8 cellular contexts compared by ENCODE assay signal in genomic region chr4:173171098-173171497, GRCh38. TPM values are rescaled to one million over a fixed set of nuclear protein-coding genes. Genes with fewer than 3 reads are reported as not detected.
A peak's percentile ranks its signal among the peaks of the same experiment; 100 is the strongest.
DNase-seq lines count a peak whose midpoint lies in the region; ATAC-seq and TF ChIP-seq lines count a peak whose summit lies in the region.

No MANE protein-coding gene starts in this region.

- H3K9ac ChIP-seq in HUES64 (ENCODE audit: low read depth, low read length), result no peak overlapping the region

- no peaks in the 10 kb centered on the region for H3K9me3 ChIP-seq in HUES64 (ENCODE audit: insufficient read depth, low read depth, low read length)
- H3K9me3 ChIP-seq in WERI-Rb-1 (ENCODE audit: severe bottlenecking), result no peaks in the 10 kb centered on the region
- H3K9me3 ChIP-seq in gastroesophageal sphincter, result no peaks in the 10 kb centered on the region

- intact Hi-C loops in left colon (cut with DNase I, micrococcal nuclease), result loop anchor here in 1 of 2 donors (10.0 kb wide), 1 partner anchor 146 kb away; no protein-coding TSS in a partner anchor

- H3K27me3 ChIP-seq in HUES64 (ENCODE audit: insufficient read depth, low read length) (no peaks in the 10 kb centered on the region), WERI-Rb-1 (ENCODE audit: insufficient read depth, low read depth, severe bottlenecking) (no peaks in the 10 kb centered on the region), gastroesophageal sphincter (no peaks in the 10 kb centered on the region)

- peak; percentile 30 for DNase-seq in Caki2 (ENCODE audit: low read depth)
- DNase-seq in WERI-Rb-1, result no peak
- peak; percentile 24 for DNase-seq in left kidney (ENCODE audit: low read depth, low spot score)
- DNase-seq in left colon, result no peak
- DNase-seq in activated CD4-positive, alpha-beta T cell treated with anti-CD3 and anti-CD28 coated beads for 4 hours, result no peak
- DNase-seq in NCI-H128 (lab: John Stamatoyannopoulos, UW; ENCODE audit: unreplicated experiment), result no peak

- in situ Hi-C loops in Caki2 (cut with HindIII; ENCODE audit: low pct_unique_long_range_greater_than_20kb, low sequenced_read_pairs), result no loop called here

- WGBS in HUES64, result 41% methylated on average over 2 of the region's 2 CpGs
- 18 to 38% methylated on average over 1 to 2 of the region's 2 CpGs for WGBS in gastroesophageal sphincter (ENCODE audit: low coverage in 1 of 2), 2 donors

- TF ChIP-seq CTCF in WERI-Rb-1 (IDR thresholded peaks at IDR 0.05; ENCODE audit: low read depth, low read length) (peak; percentile 22; the same call in 1 of the 2 replicates), gastroesophageal sphincter (IDR thresholded peaks at IDR 0.05) (peak in 1 of 4 experiments; percentile 17)

- no peak overlapping the region for H3K27ac ChIP-seq in HUES64 (ENCODE audit: low read depth, low read length)
- no peak overlapping the region for H3K27ac ChIP-seq in WERI-Rb-1
- H3K27ac ChIP-seq in gastroesophageal sphincter, result no peak overlapping the region

- H3K4me3 ChIP-seq in HUES64 (ENCODE audit: low read length), result peak overlapping the region; percentile 88
- no peak overlapping the region for H3K4me3 ChIP-seq in WERI-Rb-1 (ENCODE audit: low read depth, low read length)
- no peak overlapping the region for H3K4me3 ChIP-seq in gastroesophageal sphincter

- no peak for TF ChIP-seq POLR2A in gastroesophageal sphincter (IDR thresholded peaks at IDR 0.05)

- no peak for ATAC-seq in gastroesophageal sphincter
- ATAC-seq in left colon, result no peak

- H3K36me3 ChIP-seq in HUES64 (ENCODE audit: insufficient read depth, low read length), result no peaks in the 10 kb centered on the region
- no peaks in the 10 kb centered on the region for H3K36me3 ChIP-seq in WERI-Rb-1
- H3K36me3 ChIP-seq in gastroesophageal sphincter, result no peaks in the 10 kb centered on the region

- TF ChIP-seq EP300 in gastroesophageal sphincter (IDR thresholded peaks at IDR 0.05), result no peak

- H3K4me1 ChIP-seq in HUES64 (ENCODE audit: insufficient read depth, low read length), result peaks cover 55% of the 10 kb centered on the region
- peaks cover 0 to 33% (median 0%) of the 10 kb centered on the region in 3 donors for H3K4me1 ChIP-seq in gastroesophageal sphincter

RNA-seq across cellular contexts. Expression of gene GALNT7, which starts 2.5 kb away (rescaled TPM):
- total RNA-seq in Caki2 (2014; rRNA removed; shearing (Covaris generic); ENCODE audit: low replicate concordance), result 19.3 and 31.6 TPM in 2 replicates
- 43.8 TPM for polyA plus RNA-seq in HUES64 (2013, experiment 1 of 2)
- polyA plus RNA-seq in HUES64 (2013, experiment 2 of 2), result 39.5 TPM
- total RNA-seq in gastroesophageal sphincter (10 to 100 TPM; 13.7 to 30.3 (median 17.5) TPM), left colon (100 to 1,000 TPM; 138 to 143 TPM)

Comparison
In these comparisons a context has a peak if more than half of its experiments do, and no peak if none do; other contexts are left out.
1. DNase-seq: peak in Caki2 (single experiment) and left kidney (single experiment); none in WERI-Rb-1 (single experiment), left colon (0 of 2), activated CD4-positive, alpha-beta T cell treated with anti-CD3 and anti-CD28 coated beads for 4 hours (0 of 2) and NCI-H128 (single experiment).